ENCODE assay signal across 8 cellular contexts in genomic region chr9:75071530-75072122, GRCh38. TPM values are rescaled to one million over a fixed set of nuclear protein-coding genes. Genes with fewer than 3 reads are reported as not detected.
A peak's percentile ranks its signal among the peaks of the same experiment; 100 is the strongest.
DNase-seq lines count a peak whose midpoint lies in the region; ATAC-seq and TF ChIP-seq lines count a peak whose summit lies in the region.

No MANE protein-coding gene starts in this region.

- POLR2A ChIA-PET in HEK293T (lab: Yijun Ruan, JAX), result no interaction called here

- peak; percentile 60 for ATAC-seq in GM19043 (IDR thresholded peaks at IDR 0.05; ENCODE audit: low read depth, unreplicated experiment)
- ATAC-seq in HG03565 (IDR thresholded peaks at IDR 0.05; ENCODE audit: unreplicated experiment), result peak; percentile 61

- peak; percentile 69 for DNase-seq in activated T-cell treated with anti-CD3 and anti-CD28 coated beads, Interleukin-2, amount 50 U/mL, for 1 hour
- DNase-seq in mucosa of gallbladder (ENCODE audit: low spot score) (peak; percentile 80), SHP77 treated with DMSO at 0.1 percent for 48 hours (lab: John Stamatoyannopoulos, UW) (no peak), HEK293T (ENCODE audit: extremely low spot score) (no peak), NCI-H524 treated with DMSO at 0.1 percent for 48 hours (lab: John Stamatoyannopoulos, UW) (no peak), dermis blood vessel endothelial cell (no peak)

- CTCF ChIA-PET in HEK293T (lab: Yijun Ruan, JAX), result no interaction called here

TF ChIP-seq in HEK293T, 16 proteins besides CTCF, POLR2A, EP300 and RAD21:
- TF ChIP-seq CTBP1 (IDR thresholded peaks at IDR 0.05; ENCODE audit: borderline replicate concordance), result no peak

RNA-seq across cellular contexts. Expression of gene NMRK1, which starts 16.3 kb away (rescaled TPM):
- total RNA-seq in mucosa of gallbladder (32.9 TPM), dermis blood vessel endothelial cell (36.9 and 43.7 TPM in 2 replicates)

RNA-seq across cellular contexts. Expression of gene OSTF1, which starts 16.7 kb away (rescaled TPM):
- total RNA-seq in mucosa of gallbladder (54.7 TPM), dermis blood vessel endothelial cell (115 and 126 TPM in 2 replicates)

RNA-seq across cellular contexts. Expression of gene CARNMT1, which starts 43.5 kb away (rescaled TPM):
- total RNA-seq in mucosa of gallbladder (24.6 TPM), dermis blood vessel endothelial cell (22.0 and 35.6 TPM in 2 replicates)

Comparison
In these comparisons a context has a peak if more than half of its experiments do, and no peak if none do; other contexts are left out.
1. DNase-seq: peak in activated T-cell treated with anti-CD3 and anti-CD28 coated beads, Interleukin-2, amount 50 U/mL, for 1 hour (single experiment) and mucosa of gallbladder (single experiment); none in SHP77 treated with DMSO at 0.1 percent for 48 hours (single experiment), HEK293T (single experiment), NCI-H524 treated with DMSO at 0.1 percent for 48 hours (single experiment) and dermis blood vessel endothelial cell (single experiment).